Comparison of ENCODE assay signal across 14 cellular contexts in the genomic region with DNA sequence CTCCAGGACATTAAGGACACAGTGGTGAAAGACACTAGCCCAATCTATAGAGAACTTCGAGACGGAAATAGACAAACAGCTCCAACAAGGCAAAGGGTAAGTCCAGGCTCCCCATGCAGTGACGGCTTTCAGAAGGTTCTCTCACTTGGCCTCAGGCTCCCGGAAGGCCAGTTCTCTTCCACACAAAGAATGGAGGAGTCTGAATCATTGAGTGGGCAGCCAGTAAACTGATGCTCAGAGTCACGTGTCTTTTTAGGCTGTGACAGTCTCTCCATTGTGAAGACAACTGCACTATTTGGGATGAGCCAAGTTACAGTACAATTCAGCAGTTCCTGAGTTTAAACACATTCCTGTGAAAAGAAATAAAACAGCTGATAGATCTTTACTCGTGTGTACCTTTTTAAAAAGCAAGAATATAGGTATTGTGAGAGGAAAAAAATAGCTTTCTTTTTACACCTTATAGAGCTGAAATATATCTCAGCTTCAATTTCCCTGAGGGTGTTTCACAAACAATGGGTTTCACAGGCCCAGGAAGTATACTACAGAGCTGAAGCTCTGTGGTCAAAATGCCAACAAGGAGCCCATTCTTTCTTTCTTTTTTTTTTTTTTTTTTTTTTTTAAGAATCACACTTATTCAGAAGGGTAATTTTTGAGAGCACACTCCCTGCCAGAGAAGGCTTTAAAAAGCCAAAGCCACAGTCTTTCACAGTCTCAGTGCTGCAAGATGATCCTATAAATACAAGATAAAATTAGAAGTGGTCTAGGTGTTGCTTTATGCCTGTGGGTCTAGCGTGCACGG.
DNase-seq lines count a peak whose midpoint lies in the region; ATAC-seq and FAIRE-seq lines count a peak whose summit lies in the region.
"Had no signal": no experiment of that assay in that cellular context is flagged by ENCODE, and none has a peak within 500 bp of the region (broad histone marks: within the 10 kb centered on the region; RNA-seq: fewer than 3 reads in every experiment).

No MANE protein-coding gene starts in this region.

- POLR2A ChIA-PET in CD4-positive, alpha-beta memory T cell (lab: Charles Lee; ENCODE audit: partially characterized antibody) = no interaction called here

- no peaks in the 10 kb centered on the region for H3K36me3 ChIP-seq in small intestine (ENCODE audit: control insufficient read depth in 2 of 2, insufficient read depth in 2 of 2, low read length in 2 of 2)
- no peaks in the 10 kb centered on the region for H3K36me3 ChIP-seq in CD4-positive, alpha-beta memory T cell (ENCODE audit: insufficient read depth, low read length)
- H3K36me3 ChIP-seq: right atrium auricular region had no signal

- H3K27ac ChIP-seq in cingulate gyrus (ENCODE audit: low read depth, low read length) (peak overlapping the region; percentile 48), small intestine (ENCODE audit: low read depth in 1 of 2, low read length in 1 of 2) (no peak overlapping the region)
- H3K27ac ChIP-seq in CD4-positive, alpha-beta memory T cell (ENCODE audit: low read depth, low read length) = no peak overlapping the region
- H3K27ac ChIP-seq: right atrium auricular region had no signal

- CTCF ChIA-PET in CD4-positive, alpha-beta memory T cell (lab: Charles Lee; ENCODE audit: partially characterized antibody) = no interaction called here

- no peak overlapping the region for H3K27ac Mint-ChIP-seq in CD4-positive, alpha-beta memory T cell
- H3K27ac Mint-ChIP-seq: activated naive CD4-positive, alpha-beta T cell treated with anti-CD3 and anti-CD28 coated beads, Interleukin-2, amount 50 U/mL, for 72 hours had no signal

- H3K27me3 Mint-ChIP-seq in CD4-positive, alpha-beta memory T cell = no peaks in the 10 kb centered on the region

- H3K9me3 Mint-ChIP-seq in CD4-positive, alpha-beta memory T cell = no peaks in the 10 kb centered on the region

- intact Hi-C loops in CD4-positive, alpha-beta memory T cell (cut with micrococcal nuclease) = no loop called here

- H3K4me1 Mint-ChIP-seq in CD4-positive, alpha-beta memory T cell = no peaks in the 10 kb centered on the region

- no peaks in the 10 kb centered on the region for H3K9me3 ChIP-seq in small intestine (ENCODE audit: control insufficient read depth, low read depth)
- no peaks in the 10 kb centered on the region for H3K9me3 ChIP-seq in CD4-positive, alpha-beta memory T cell (ENCODE audit: control insufficient read depth in 1 of 2, low read length in 2 of 2)
- H3K9me3 ChIP-seq: right atrium auricular region had no signal

- WGBS in small intestine, 3 donors = 81 to 85% (median 84%) methylated on average over 8 of the region's 8 CpGs

- H3K4me1 ChIP-seq in small intestine (ENCODE audit: control insufficient read depth in 2 of 2, insufficient read depth in 1 of 2, low read depth in 1 of 2, low read length in 1 of 2) = no peaks in the 10 kb centered on the region
- H3K4me1 ChIP-seq in CD4-positive, alpha-beta memory T cell (ENCODE audit: insufficient read depth, low read length) = no peaks in the 10 kb centered on the region
- H3K4me1 ChIP-seq: right atrium auricular region had no signal

- H3K4me3 Mint-ChIP-seq in CD4-positive, alpha-beta memory T cell = no peak overlapping the region

- DNase-seq in NCI-H345 (lab: John Stamatoyannopoulos, UW) = peak; percentile 10
- no peak for DNase-seq in NCI-H345 treated with DMSO at 0.1 percent for 48 hours (lab: John Stamatoyannopoulos, UW; ENCODE audit: unreplicated experiment)
- DNase-seq in middle frontal gyrus (ENCODE audit: extremely low spot score, low spot score) = peak; percentile 36
- DNase-seq in small intestine = no peak
- DNase-seq in activated effector memory CD4-positive, alpha-beta T cell treated with Interleukin-2 at 50 U/mL for 16 hours = no peak
- DNase-seq in CD4-positive, alpha-beta memory T cell = no peak
- DNase-seq: T1000 had no signal

- no peak for FAIRE-seq in small intestine (lab: Jason Lieb, UNC)
- FAIRE-seq: A204.1, RCC 7860 had no signal

- no peaks in the 10 kb centered on the region for H3K36me3 Mint-ChIP-seq in CD4-positive, alpha-beta memory T cell
- H3K36me3 Mint-ChIP-seq: activated naive CD4-positive, alpha-beta T cell treated with anti-CD3 and anti-CD28 coated beads, Interleukin-2, amount 50 U/mL, for 72 hours had no signal

- no peak for ATAC-seq in HG02759 (IDR thresholded peaks at IDR 0.05; ENCODE audit: unreplicated experiment)
- ATAC-seq: activated naive CD4-positive, alpha-beta T cell treated with anti-CD3 and anti-CD28 coated beads, Interleukin-2, amount 50 U/mL, for 72 hours had no signal

- H3K4me3 ChIP-seq in small intestine (ENCODE audit: low read depth in 1 of 2, low read length in 2 of 2) = no peak overlapping the region
- H3K4me3 ChIP-seq in CD4-positive, alpha-beta memory T cell (ENCODE audit: low read length in 2 of 2) = no peak overlapping the region
- H3K4me3 ChIP-seq: lung, right atrium auricular region had no signal

- no peaks in the 10 kb centered on the region for H3K27me3 ChIP-seq in small intestine (ENCODE audit: control insufficient read depth in 2 of 2, insufficient read depth in 2 of 2, low read length in 2 of 2)
- no peaks in the 10 kb centered on the region for H3K27me3 ChIP-seq in CD4-positive, alpha-beta memory T cell (ENCODE audit: insufficient read depth, low read length)
- H3K27me3 ChIP-seq: right atrium auricular region had no signal

Comparison
In these comparisons a context has a peak if more than half of its experiments do, and no peak if none do; other contexts are left out.
1. DNase-seq: peak in NCI-H345 (single experiment) and middle frontal gyrus (single experiment); none in NCI-H345 treated with DMSO at 0.1 percent for 48 hours (single experiment), small intestine (single experiment), activated effector memory CD4-positive, alpha-beta T cell treated with Interleukin-2 at 50 U/mL for 16 hours (single experiment) and CD4-positive, alpha-beta memory T cell (0 of 5).